In the genomic region with DNA sequence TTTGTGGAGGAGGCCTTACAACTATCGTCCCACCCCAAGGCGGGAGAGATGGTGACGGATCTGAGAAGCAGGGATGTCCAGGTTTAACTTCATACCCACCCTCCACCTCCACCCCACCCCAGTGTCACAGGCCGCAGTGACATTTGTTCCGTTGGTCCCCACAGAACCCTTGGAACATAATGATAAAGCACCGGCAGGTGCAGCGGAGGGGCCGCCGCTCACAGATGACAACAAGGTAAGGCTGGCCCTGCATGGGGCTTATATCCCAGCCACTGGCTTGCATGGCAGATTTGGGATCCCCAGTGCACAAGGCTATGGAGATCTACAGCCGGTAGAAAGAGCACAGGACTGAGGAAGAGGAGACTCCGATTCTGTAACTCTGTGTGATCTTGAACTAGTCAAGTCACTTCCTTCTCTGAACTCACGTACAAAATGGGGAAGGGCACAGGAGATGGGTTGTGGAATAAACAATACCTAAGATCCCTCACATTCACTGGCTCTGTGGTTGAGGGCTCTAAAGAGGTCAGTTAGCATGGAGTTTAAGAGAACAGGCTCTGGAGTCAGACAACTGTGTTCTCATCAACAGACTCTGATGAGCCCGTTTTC, we compare ENCODE assay signal across 8 cellular contexts. TPM values are rescaled to one million over a fixed set of nuclear protein-coding genes. Genes with fewer than 3 reads are reported as not detected.
DNase-seq lines count a peak whose midpoint lies in the region; ATAC-seq, FAIRE-seq and TF ChIP-seq lines count a peak whose summit lies in the region.

No MANE protein-coding gene starts in this region.

- H3K36me3 ChIP-seq in GM23248 (ENCODE audit: low read depth): peaks cover 28% of the 10 kb centered on the region
- H3K36me3 ChIP-seq in neutrophil: peaks cover 36% of the 10 kb centered on the region

- H4K20me1 ChIP-seq in GM23248 (ENCODE audit: insufficient read depth): no peaks in the 10 kb centered on the region

- no peaks in the 10 kb centered on the region for H3K9me2 ChIP-seq in GM23248 (ENCODE audit: insufficient read depth)

- no peak for ATAC-seq in HG02981 (IDR thresholded peaks at IDR 0.05; ENCODE audit: unreplicated experiment)

- H3K4me1 ChIP-seq in GM23248 (ENCODE audit: insufficient read depth) (peaks cover 6% of the 10 kb centered on the region; the same call in 1 of the 2 replicates), neutrophil (ENCODE audit: control insufficient read depth in 1 of 2, insufficient read depth in 1 of 2, low read depth in 1 of 2, low read length in 1 of 2) (peaks cover 19 to 22% of the 10 kb centered on the region in 2 experiments)

- peak overlapping the region; percentile 90 for H2AFZ ChIP-seq in GM23248

- no peak for DNase-seq in GM23248
- peak; percentile 26 for DNase-seq in SIG-M5 (lab: John Stamatoyannopoulos, UW)
- no peak for DNase-seq in epithelial cell of prostate (ENCODE audit: low read depth, low spot score)
- no peak for DNase-seq in urothelium cell line (ENCODE audit: low spot score)
- DNase-seq in posterior cingulate gyrus: no peak
- DNase-seq in NCI-H146 treated with DMSO at 0.1 percent for 48 hours (lab: John Stamatoyannopoulos, UW; ENCODE audit: unreplicated experiment): no peak

- no peaks in the 10 kb centered on the region for H3K27me3 ChIP-seq in GM23248 (replicated peaks; ENCODE audit: insufficient read depth)
- no peaks in the 10 kb centered on the region for H3K27me3 ChIP-seq in neutrophil

- H3K4me2 ChIP-seq in GM23248 (ENCODE audit: unreplicated experiment): peak overlapping the region; percentile 98

- 36 to 37% methylated on average over 13 of the region's 13 CpGs for WGBS in GM23248 (ENCODE audit: low coverage in 1 of 2, low lambda C conversion rate in 2 of 2, missing lambda C conversion rate in 2 of 2), 2 experiments

- H3F3A ChIP-seq in GM23248 (ENCODE audit: insufficient read depth): peaks cover 25% of the 10 kb centered on the region; the same call in 1 of the 2 replicates

- peak overlapping the region; percentile 98 for H3K9ac ChIP-seq in GM23248

- FAIRE-seq in urothelium cell line (lab: Jason Lieb, UNC): no peak

- no peak for TF ChIP-seq CTCF in neutrophil (IDR thresholded peaks at IDR 0.05)

- H3K4me3 ChIP-seq in GM23248 (peak overlapping the region; percentile 97), neutrophil (ENCODE audit: low read depth in 1 of 2, low read length in 1 of 2) (peak overlapping the region; percentile 77 to 87)

- intact Hi-C loops in posterior cingulate gyrus (cut with DNase I): loop anchor here (10.0 kb wide), 1 partner anchor 142 kb away; a partner anchor contains a TSS

- peaks cover 28% of the 10 kb centered on the region for H3K79me2 ChIP-seq in GM23248 (ENCODE audit: insufficient read depth)

- in situ Hi-C loops in GM23248 (cut with MboI): loop anchor here (25.0 kb wide), 1 partner anchor 780 kb away; no protein-coding TSS in a partner anchor

- H3K27ac ChIP-seq in GM23248: peak overlapping the region; percentile 73; the same call in 1 of the 2 replicates
- H3K27ac ChIP-seq in epithelial cell of prostate: peak overlapping the region; percentile 49
- H3K27ac ChIP-seq in neutrophil: peak overlapping the region; percentile 100

- H3K9me3 ChIP-seq in GM23248 (ENCODE audit: low read depth) (no peaks in the 10 kb centered on the region), neutrophil (no peaks in the 10 kb centered on the region)

RNA-seq across cellular contexts. Expression of a gene that starts 0.9 kb away (rescaled TPM):
- total RNA-seq in GM23248 (2014; rRNA removed; shearing (Covaris generic)): 12.4 and 22.9 TPM in 2 replicates
- polyA plus RNA-seq in GM23248 (2016; fragmentation: Nextera tagmentation; extraction: Ambion mirVana): 57.2 and 57.6 TPM in 2 replicates

RNA-seq across cellular contexts. Expression of a gene that starts 0.9 kb away (rescaled TPM):
- total RNA-seq in GM23248 (2014; rRNA removed; shearing (Covaris generic)): 0.76 TPM in 1 of 2 replicates, not detected in the other
- 2.4 and 3.6 TPM in 2 replicates for polyA plus RNA-seq in GM23248 (2016; fragmentation: Nextera tagmentation; extraction: Ambion mirVana)

RNA-seq across cellular contexts. Expression of a gene that starts 19.8 kb away (rescaled TPM):
- 33.8 and 38.8 TPM in 2 replicates for total RNA-seq in GM23248 (2014; rRNA removed; shearing (Covaris generic))
- polyA plus RNA-seq in GM23248 (2016; fragmentation: Nextera tagmentation; extraction: Ambion mirVana): 69.2 and 78.4 TPM in 2 replicates

RNA-seq across cellular contexts. Expression of a gene that starts 34.5 kb away (rescaled TPM):
- total RNA-seq in GM23248 (2014; rRNA removed; shearing (Covaris generic)): not detected in 2 replicates
- polyA plus RNA-seq in GM23248 (2016; fragmentation: Nextera tagmentation; extraction: Ambion mirVana): 0.83 and 1.1 TPM in 2 replicates

RNA-seq across cellular contexts. Expression of a gene that starts 41.0 kb away (rescaled TPM):
- total RNA-seq in GM23248 (2014; rRNA removed; shearing (Covaris generic)): 88.4 and 100 TPM in 2 replicates
- 50.9 and 54.7 TPM in 2 replicates for polyA plus RNA-seq in GM23248 (2016; fragmentation: Nextera tagmentation; extraction: Ambion mirVana)

Comparison
In these comparisons a context has a peak if more than half of its experiments do, and no peak if none do; other contexts are left out.
1. H3K27ac ChIP-seq: peak in every context shown above with its lines; median percentile 100 in neutrophil; 73 in GM23248; 49 in epithelial cell of prostate.